1 cellular context compared by ENCODE assay signal in genomic region chr3:197308591-197308990, GRCh38.
TF ChIP-seq lines count a peak whose summit lies in the region.

No MANE protein-coding gene starts in this region.

TF ChIP-seq in SK-N-SH, 30 proteins besides CTCF, POLR2A, EP300 and RAD21 (continued from another document):
- TF ChIP-seq ZBTB33 (IDR thresholded peaks at IDR 0.05; ENCODE audit: borderline replicate concordance, low read depth) = no peak
- no peak for TF ChIP-seq SIN3A (IDR thresholded peaks at IDR 0.05; ENCODE audit: borderline replicate concordance, low read depth, low read length)
- no peak for TF ChIP-seq FOSL2 (IDR thresholded peaks at IDR 0.05; ENCODE audit: borderline replicate concordance, low read depth)
- TF ChIP-seq, protein P1, sequence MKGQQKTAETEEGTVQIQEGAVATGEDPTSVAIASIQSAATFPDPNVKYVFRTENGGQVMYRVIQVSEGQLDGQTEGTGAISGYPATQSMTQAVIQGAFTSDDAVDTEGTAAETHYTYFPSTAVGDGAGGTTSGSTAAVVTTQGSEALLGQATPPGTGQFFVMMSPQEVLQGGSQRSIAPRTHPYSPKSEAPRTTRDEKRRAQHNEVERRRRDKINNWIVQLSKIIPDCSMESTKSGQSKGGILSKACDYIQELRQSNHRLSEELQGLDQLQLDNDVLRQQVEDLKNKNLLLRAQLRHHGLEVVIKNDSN (IDR thresholded peaks at IDR 0.05; ENCODE audit: borderline replicate concordance, low read depth) = no peak
- no peak for TF ChIP-seq NFIC (IDR thresholded peaks at IDR 0.05; ENCODE audit: borderline replicate concordance)
- no peak for TF ChIP-seq FOXJ3 (CRISPR knock-in tag; IDR thresholded peaks at IDR 0.05)
- TF ChIP-seq RFX5 (IDR thresholded peaks at IDR 0.05; ENCODE audit: low read length) = no peak
TF ChIP-seq in SK-N-SH: peak in this region for 0.
